12 cellular contexts compared by ENCODE assay signal in genomic region chr15:81299630-81300273, GRCh38. TPM values are rescaled to one million over a fixed set of nuclear protein-coding genes. Genes with fewer than 3 reads are reported as not detected.
DNase-seq lines count a peak whose midpoint lies in the region; TF ChIP-seq lines count a peak whose summit lies in the region.
"Had no signal": no experiment of that assay in that cellular context is flagged by ENCODE, and none has a peak within 500 bp of the region (broad histone marks: within the 10 kb centered on the region; RNA-seq: fewer than 3 reads in every experiment).

No MANE protein-coding gene starts in this region.

- POLR2A ChIA-PET in activated CD4-positive, alpha-beta T cell treated with anti-CD3 and anti-CD28 coated beads, Interleukin-2, amount 10 ng/mL, durations not matched to agents 7 days and 5 days (lab: Charles Lee) = interaction anchor here (0.7 kb wide), 1 partner anchor 9 kb away, joined by 3 read pairs; no protein-coding TSS in a partner anchor
- POLR2A ChIA-PET in OCI-LY7 (lab: Charles Lee) = interaction anchor here (0.5 to 3.5 kb wide), 7 partner anchors 9 to 102 kb away, joined by 3 to 27 read pairs (median 4); no protein-coding TSS in a partner anchor
- POLR2A ChIA-PET in SK-N-SH (lab: Yijun Ruan, JAX) = no interaction called here

- no peaks in the 10 kb centered on the region for H3K9me3 ChIP-seq in OCI-LY7 (ENCODE audit: low read length)
- H3K9me3 ChIP-seq in effector memory CD4-positive, alpha-beta T cell (ENCODE audit: control insufficient read depth, low read length) = no peaks in the 10 kb centered on the region
- no peaks in the 10 kb centered on the region for H3K9me3 ChIP-seq in stomach
- no peaks in the 10 kb centered on the region for H3K9me3 ChIP-seq in H9 (ENCODE audit: control insufficient read depth, low read depth, low read length)
- no peaks in the 10 kb centered on the region for H3K9me3 ChIP-seq in SK-N-SH
- H3K9me3 ChIP-seq: tibial artery had no signal

- H3K27ac ChIP-seq in OCI-LY7 (ENCODE audit: low read depth, low read length, poor library complexity, severe bottlenecking) = peak overlapping the region; percentile 98
- peak overlapping the region; percentile 90 for H3K27ac ChIP-seq in effector memory CD4-positive, alpha-beta T cell (ENCODE audit: insufficient read depth, low read length, poor library complexity, severe bottlenecking)
- peak overlapping the region in 3 of 5 donors; percentile 54 to 82 (median 80) for H3K27ac ChIP-seq in stomach
- no peak overlapping the region for H3K27ac ChIP-seq in H9 (ENCODE audit: insufficient read length, low read depth, low read length)
- H3K27ac ChIP-seq in SK-N-SH (ENCODE audit: low read depth in 2 of 2, low read length in 1 of 2) = no peak overlapping the region
- H3K27ac ChIP-seq: PC-9, tibial artery had no signal

- H4K8ac ChIP-seq in H9 (replicated peaks; ENCODE audit: insufficient read length, low read depth, low read length) = no peak overlapping the region

- no peaks in the 10 kb centered on the region for H3K9me3 Mint-ChIP-seq in activated CD4-positive, alpha-beta T cell treated with anti-CD3 and anti-CD28 coated beads, Interleukin-2, amount 10 ng/mL, durations not matched to agents 7 days and 5 days
- H3K9me3 Mint-ChIP-seq in H9 = no peaks in the 10 kb centered on the region

- no peak overlapping the region for H2BK12ac ChIP-seq in H9 (ENCODE audit: insufficient read length, low read depth, low read length)

- H3K4ac ChIP-seq in H9 (ENCODE audit: low read depth, low read length) = no peak overlapping the region

- H2BK20ac ChIP-seq in H9 (ENCODE audit: low read depth, low read length, poor library complexity, severe bottlenecking) = no peak overlapping the region

- no peak overlapping the region for H4K91ac ChIP-seq in H9 (ENCODE audit: insufficient read length, low read depth, low read length)

- H3K36me3 ChIP-seq in OCI-LY7 (ENCODE audit: insufficient read depth, low read length) = peaks cover 73% of the 10 kb centered on the region
- peaks cover 40% of the 10 kb centered on the region for H3K36me3 ChIP-seq in effector memory CD4-positive, alpha-beta T cell (ENCODE audit: control insufficient read depth, insufficient read depth, low read length)
- peaks cover 4 to 63% (median 42%) of the 10 kb centered on the region in 4 donors for H3K36me3 ChIP-seq in stomach
- H3K36me3 ChIP-seq in SK-N-SH (replicated peaks in 1 of 2; ENCODE audit: control insufficient read depth in 1 of 2, insufficient read depth in 2 of 2, low read length in 1 of 2) = no peaks in the 10 kb centered on the region

- H3K9me2 ChIP-seq in OCI-LY7 (ENCODE audit: insufficient read depth, low read length) (no peaks in the 10 kb centered on the region), SK-N-SH (no peaks in the 10 kb centered on the region)

- peaks cover 78% of the 10 kb centered on the region for H3K4me1 ChIP-seq in OCI-LY7 (ENCODE audit: insufficient read depth, low read length, poor library complexity, severe bottlenecking)
- peaks cover 62% of the 10 kb centered on the region for H3K4me1 ChIP-seq in effector memory CD4-positive, alpha-beta T cell (ENCODE audit: control insufficient read depth, insufficient read depth, low read length, poor library complexity, severe bottlenecking)
- H3K4me1 ChIP-seq in stomach = peaks cover 5 to 50% (median 32%) of the 10 kb centered on the region in 4 donors
- peaks cover 9% of the 10 kb centered on the region; the same call in 1 of the 2 replicates for H3K4me1 ChIP-seq in H9 (ENCODE audit: insufficient read depth, low read length)
- H3K4me1 ChIP-seq in SK-N-SH (ENCODE audit: control insufficient read depth in 1 of 2, insufficient read depth in 2 of 2, low read depth in 1 of 2, low read length in 1 of 2) = peaks cover 11 to 17% of the 10 kb centered on the region in 2 experiments; a peak in 3 of 4 replicates

- H2AK5ac ChIP-seq in H9 (ENCODE audit: insufficient read length, low read length) = no peak overlapping the region

- TF ChIP-seq EP300 in stomach (IDR thresholded peaks at IDR 0.05) (no peak), SK-N-SH (IDR thresholded peaks at IDR 0.05; ENCODE audit: borderline replicate concordance in 1 of 2, low read depth in 1 of 2, low read length in 1 of 2) (no peak)

- intact Hi-C loops in OCI-LY7 (cut with micrococcal nuclease; ENCODE audit: unreplicated experiment) = loop anchor here (10.0 kb wide), 1 partner anchor 745 kb away; the partner anchor contains the start of gene MEX3B
- intact Hi-C loops in stomach (cut with DNase I; ENCODE audit: low total_unique reads) = no loop called here

- peaks cover 78% of the 10 kb centered on the region for H3K79me2 ChIP-seq in OCI-LY7 (ENCODE audit: insufficient read depth, low read depth, low read length)
- no peaks in the 10 kb centered on the region for H3K79me2 ChIP-seq in H9 (ENCODE audit: insufficient read depth, low read length)
- no peaks in the 10 kb centered on the region for H3K79me2 ChIP-seq in SK-N-SH (ENCODE audit: insufficient read depth)

- H3K56ac ChIP-seq in H9 (ENCODE audit: insufficient read length, low read depth, low read length) = no peak overlapping the region

- H3K79me1 ChIP-seq in H9 (ENCODE audit: insufficient read depth, low read depth, low read length, poor library complexity, severe bottlenecking) = no peaks in the 10 kb centered on the region

- no peak overlapping the region for H4K5ac ChIP-seq in H9 (ENCODE audit: insufficient read length, low read depth, low read length)

- no peak overlapping the region for H3K14ac ChIP-seq in H9 (ENCODE audit: insufficient read depth, low read length)

- no peak overlapping the region for H2BK5ac ChIP-seq in H9 (ENCODE audit: insufficient read length, low read length)

- TF ChIP-seq RAD21 in SK-N-SH (IDR thresholded peaks at IDR 0.05; ENCODE audit: low read length) = no peak

- H2AFZ ChIP-seq in OCI-LY7 (ENCODE audit: low read length) = no peak overlapping the region
- H2AFZ ChIP-seq in H9 (ENCODE audit: low read length) = no peak overlapping the region
- no peak overlapping the region for H2AFZ ChIP-seq in SK-N-SH (ENCODE audit: low read depth)
- H2AFZ ChIP-seq: PC-9 had no signal

- BruUV-seq in OCI-LY7 (replicated peaks; lab: Mats Ljungman, UMichigan) = TSS peak; percentile 22

- 65 to 76% (median 70%) methylated on average over 9 to 14 of the region's 14 CpGs for WGBS in stomach, 5 donors
- no CpG with 5 or more reads among the region's 14 CpGs for WGBS in H9 (ENCODE audit: extremely low coverage, insufficient read length, low lambda C conversion rate)
- 52% methylated on average over 7 of the region's 14 CpGs for WGBS in SK-N-SH (ENCODE audit: low lambda C conversion rate)

- H3K18ac ChIP-seq in H9 (ENCODE audit: insufficient read length, low read depth, low read length) = no peak overlapping the region

- no peak overlapping the region for H2BK15ac ChIP-seq in H9 (ENCODE audit: low read depth, low read length)

- H3K23ac ChIP-seq in H9 (ENCODE audit: insufficient read length, low read depth, low read length) = no peak overlapping the region

- H3K4me1 Mint-ChIP-seq in activated CD4-positive, alpha-beta T cell treated with anti-CD3 and anti-CD28 coated beads, Interleukin-2, amount 10 ng/mL, durations not matched to agents 7 days and 5 days = peaks cover 59% of the 10 kb centered on the region
- H3K4me1 Mint-ChIP-seq in H9 = peaks cover 34 to 37% of the 10 kb centered on the region in 2 experiments

- peak overlapping the region; percentile 97 for H3K27ac Mint-ChIP-seq in activated CD4-positive, alpha-beta T cell treated with anti-CD3 and anti-CD28 coated beads, Interleukin-2, amount 10 ng/mL, durations not matched to agents 7 days and 5 days
- no peak overlapping the region for H3K27ac Mint-ChIP-seq in H9

- CTCF ChIA-PET in activated CD4-positive, alpha-beta T cell treated with anti-CD3 and anti-CD28 coated beads, Interleukin-2, amount 10 ng/mL, durations not matched to agents 7 days and 5 days (lab: Charles Lee) = interaction anchor here (0.8 to 2.0 kb wide), 6 partner anchors 8 to 34 kb away, joined by 3 to 6 read pairs (median 4); no protein-coding TSS in a partner anchor
- CTCF ChIA-PET in OCI-LY7 (lab: Charles Lee; ENCODE audit: unreplicated experiment) = interaction anchor here (1.1 to 1.6 kb wide), 2 partner anchors 9 to 11 kb away, joined by 3 to 4 read pairs; no protein-coding TSS in a partner anchor
- CTCF ChIA-PET in SK-N-SH (lab: Yijun Ruan, JAX) = interaction anchor here (1.0 to 2.4 kb wide), 7 partner anchors 9 to 193 kb away, joined by 3 to 10 read pairs (median 5); no protein-coding TSS in a partner anchor

- H4K20me1 ChIP-seq in OCI-LY7 (ENCODE audit: insufficient read depth, low read length) (peaks cover 26% of the 10 kb centered on the region; the same call in 1 of the 2 replicates), H9 (ENCODE audit: control insufficient read depth, insufficient read depth, insufficient read length) (no peaks in the 10 kb centered on the region), SK-N-SH (ENCODE audit: insufficient read depth) (no peaks in the 10 kb centered on the region)

- H3K4me3 Mint-ChIP-seq in activated CD4-positive, alpha-beta T cell treated with anti-CD3 and anti-CD28 coated beads, Interleukin-2, amount 10 ng/mL, durations not matched to agents 7 days and 5 days = peak overlapping the region; percentile 98
- no peak overlapping the region; a peak in 1 of 5 replicates for H3K4me3 Mint-ChIP-seq in H9

- no peaks in the 10 kb centered on the region for H3K27me3 ChIP-seq in effector memory CD4-positive, alpha-beta T cell (replicated peaks; ENCODE audit: control insufficient read depth, insufficient read depth, low read length, poor library complexity, severe bottlenecking)
- H3K27me3 ChIP-seq in stomach (no peaks in the 10 kb centered on the region), H9 (ENCODE audit: insufficient read depth, low read length) (no peaks in the 10 kb centered on the region), SK-N-SH (ENCODE audit: insufficient read depth) (peaks cover 14% of the 10 kb centered on the region; the same call in 1 of the 2 replicates)
- H3K27me3 ChIP-seq: tibial artery had no signal

- H3K4me2 ChIP-seq in OCI-LY7 (ENCODE audit: low read length) (peak overlapping the region; percentile 91), H9 (ENCODE audit: insufficient read depth, insufficient read length, low read length) (no peak overlapping the region), SK-N-SH (no peak overlapping the region)
- H3K4me2 ChIP-seq: PC-9 had no signal

- DNase-seq in activated CD4-positive, alpha-beta T cell treated with anti-CD3 and anti-CD28 coated beads, Interleukin-2, amount 10 ng/mL, durations not matched to agents 7 days and 5 days = no peak
- no peak for DNase-seq in activated CD4-positive, alpha-beta T cell treated with anti-CD3 and anti-CD28 coated beads, Interleukin-2, amount 50 U/mL, for 1 hour
- DNase-seq in OCI-LY7 (ENCODE audit: low spot score) (no peak), stomach (no peak), dedifferentiated amniotic fluid mesenchymal stem cell (ENCODE audit: extremely low spot score) (no peak), H9 (no peak), SK-N-SH (no peak)
- no peak for DNase-seq in effector memory CD4-positive, alpha-beta T cell
- DNase-seq: DMS53, midbrain, PC-9 had no signal

- no peak overlapping the region for H2BK120ac ChIP-seq in H9 (ENCODE audit: low read depth, low read length, poor library complexity, severe bottlenecking)

- no peaks in the 10 kb centered on the region for H3K23me2 ChIP-seq in H9 (ENCODE audit: insufficient read length, low read depth, low read length, poor library complexity, severe bottlenecking)

- TF ChIP-seq CTCF in OCI-LY7 (conservative IDR thresholded peaks at IDR 0.05; ENCODE audit: low read length) (no peak), stomach (IDR thresholded peaks at IDR 0.05) (no peak), H9 (conservative IDR thresholded peaks at IDR 0.05) (no peak), SK-N-SH (IDR thresholded peaks at IDR 0.05) (no peak)

- TF ChIP-seq POLR2A in stomach (IDR thresholded peaks at IDR 0.05) = no peak

- H3T11ph ChIP-seq in H9 (ENCODE audit: low read length) = no peak overlapping the region

- no peaks in the 10 kb centered on the region for H3K27me3 Mint-ChIP-seq in activated CD4-positive, alpha-beta T cell treated with anti-CD3 and anti-CD28 coated beads, Interleukin-2, amount 10 ng/mL, durations not matched to agents 7 days and 5 days
- H3K27me3 Mint-ChIP-seq in H9 (ENCODE audit: low read depth) = peaks cover 14% of the 10 kb centered on the region

- H3K4me3 ChIP-seq in OCI-LY7 (ENCODE audit: low read depth, low read length, poor library complexity, severe bottlenecking) = peak overlapping the region; percentile 92
- peak overlapping the region; percentile 79 for H3K4me3 ChIP-seq in effector memory CD4-positive, alpha-beta T cell (ENCODE audit: insufficient read depth, low read depth, low read length, poor library complexity, severe bottlenecking)
- peak overlapping the region in 3 of 4 donors; percentile 25 to 40 (median 39) for H3K4me3 ChIP-seq in stomach
- no peak overlapping the region for H3K4me3 ChIP-seq in SK-N-SH (ENCODE audit: low read depth in 2 of 2, low read length in 1 of 2)
- H3K4me3 ChIP-seq: PC-9, tibial artery had no signal

- H3K36me3 Mint-ChIP-seq in activated CD4-positive, alpha-beta T cell treated with anti-CD3 and anti-CD28 coated beads, Interleukin-2, amount 10 ng/mL, durations not matched to agents 7 days and 5 days (ENCODE audit: low read depth) = peaks cover 86% of the 10 kb centered on the region
- no peaks in the 10 kb centered on the region for H3K36me3 Mint-ChIP-seq in H9 (ENCODE audit: insufficient read depth in 1 of 3, low read depth in 3 of 3)

- H3K9ac ChIP-seq in H9 (ENCODE audit: extremely low read depth, insufficient read length, low read length) (no peak overlapping the region), SK-N-SH (no peak overlapping the region)

- no peaks in the 10 kb centered on the region for H3F3A ChIP-seq in SK-N-SH (replicated peaks; ENCODE audit: insufficient read depth)

RNA-seq across cellular contexts. Expression of gene STARD5, which starts 24.2 kb away (rescaled TPM):
- total RNA-seq in activated CD4-positive, alpha-beta T cell treated with anti-CD3 and anti-CD28 coated beads, Interleukin-2, amount 10 ng/mL, durations not matched to agents 7 days and 5 days = 1 to 10 TPM; 5.4 to 5.7 TPM
- 12.4 and 20.3 TPM in 2 replicates for total RNA-seq in OCI-LY7 (2014; rRNA removed; shearing (Covaris generic))
- total RNA-seq in OCI-LY7 (2022) (6.5 and 8.3 TPM in 2 replicates), stomach (100 to 1,000 TPM in 1 of 5 donors, 1 to 10 TPM in 2, under 1 TPM in 1, not detected in 1; 0.89 to 157 (median 5.2) TPM), H9 (2021) (2.3 and 2.4 TPM in 2 replicates)
- polyA plus RNA-seq in stomach (10 to 100 TPM in 1 of 3 donors, 1 to 10 TPM in 2; 3.4 to 13.4 (median 4.2) TPM), SK-N-SH (2012; rRNA removed) (1.6 and 3.2 TPM in 2 replicates)
- polyA plus RNA-seq in SK-N-SH (2012; cell fraction: cytosol; rRNA removed) = 1.0 and 1.4 TPM in 2 replicates
- polyA plus RNA-seq in SK-N-SH (2012; cell fraction: nucleus; rRNA removed) = 5.7 and 6.5 TPM in 2 replicates

Comparison
In these comparisons a context has a peak if more than half of its experiments do, and no peak if none do; other contexts are left out.
1. H3K27ac ChIP-seq: peak in OCI-LY7 (single experiment), effector memory CD4-positive, alpha-beta T cell (single experiment) and stomach (3 of 5); none in H9 (single experiment) and SK-N-SH (0 of 2).
2. H3K4me3 ChIP-seq: peak in OCI-LY7 (single experiment), effector memory CD4-positive, alpha-beta T cell (single experiment) and stomach (3 of 4); none in SK-N-SH (0 of 2).